Comparison of ENCODE assay signal across 16 cellular contexts in genomic region chr2:27097341-27097740, GRCh38. TPM values are rescaled to one million over a fixed set of nuclear protein-coding genes. Genes with fewer than 3 reads are reported as not detected.
DNase-seq lines count a peak whose midpoint lies in the region; ATAC-seq lines count a peak whose summit lies in the region.
"Had no signal": no experiment of that assay in that cellular context is flagged by ENCODE, and none has a peak within 500 bp of the region (broad histone marks: within the 10 kb centered on the region; RNA-seq: fewer than 3 reads in every experiment).

No MANE protein-coding gene starts in this region.

- no peak overlapping the region for H4K91ac ChIP-seq in neuronal stem cell (ENCODE audit: low read depth, low read length, poor library complexity)

- no peak overlapping the region for H2AFZ ChIP-seq in neuronal stem cell (ENCODE audit: low read length)
- H2AFZ ChIP-seq: GM23248 had no signal

- H3K4me3 ChIP-seq in iPS-15b (ENCODE audit: low read depth, low read length) (no peak overlapping the region), neuronal stem cell (ENCODE audit: low read length in 2 of 2) (no peak overlapping the region)
- H3K4me3 ChIP-seq: GM23248 had no signal

- H3K4me3 Mint-ChIP-seq in dendritic cell treated with granulocyte-macrophage colony-stimulating factor and Interleukin-4, amounts not matched to agents 40 ng/mL and 50 ng/mL, for 4 days = no peak overlapping the region
- H3K4me3 Mint-ChIP-seq: CD8-positive, alpha-beta T cell had no signal

- no peak overlapping the region for H3K4ac ChIP-seq in neuronal stem cell (ENCODE audit: low read length)

- no peak overlapping the region for H2BK5ac ChIP-seq in neuronal stem cell (ENCODE audit: low read length)

- no peak overlapping the region for H4K8ac ChIP-seq in neuronal stem cell (ENCODE audit: low read depth, low read length)

- WGBS in neuronal stem cell (ENCODE audit: extremely low coverage in 2 of 2, insufficient read length in 2 of 2, insufficient replicate concordance in 1 of 2), 2 donors = no CpG with 5 or more reads among the region's 14 CpGs

- peak overlapping the region; percentile 26 for H3K9ac ChIP-seq in iPS-15b (ENCODE audit: low read depth, low read length)
- no peak overlapping the region for H3K9ac ChIP-seq in neuronal stem cell (ENCODE audit: low read depth, low read length, poor library complexity)
- H3K9ac ChIP-seq: GM23248 had no signal

- no peak overlapping the region for H3K27ac ChIP-seq in neuronal stem cell (replicated peaks; ENCODE audit: low read length)
- H3K27ac ChIP-seq: GM23248 had no signal

- H3K27me3 ChIP-seq in iPS-15b (ENCODE audit: control insufficient read depth, insufficient read depth, low read length) (no peaks in the 10 kb centered on the region), neuronal stem cell (ENCODE audit: control insufficient read depth in 3 of 3, insufficient read depth in 3 of 3, low read depth in 1 of 3, low read length in 3 of 3) (peaks cover 0 to 2% (median 0%) of the 10 kb centered on the region in 3 experiments)

- no peak overlapping the region for H3K14ac ChIP-seq in neuronal stem cell (ENCODE audit: low read length)

- peaks cover 23% of the 10 kb centered on the region for H3K4me1 Mint-ChIP-seq in dendritic cell treated with granulocyte-macrophage colony-stimulating factor and Interleukin-4, amounts not matched to agents 40 ng/mL and 50 ng/mL, for 4 days (ENCODE audit: low read depth)

- intact Hi-C loops in dendritic cell treated with granulocyte-macrophage colony-stimulating factor and Interleukin-4, amounts not matched to agents 40 ng/mL and 50 ng/mL, for 4 days (cut with micrococcal nuclease) = loop anchor here (2.0 kb wide), 1 partner anchor 205 kb away; no protein-coding TSS in a partner anchor

- no peaks in the 10 kb centered on the region for H3K79me1 ChIP-seq in neuronal stem cell (ENCODE audit: low read depth, low read length)

- H3K9me3 Mint-ChIP-seq in dendritic cell treated with granulocyte-macrophage colony-stimulating factor and Interleukin-4, amounts not matched to agents 40 ng/mL and 50 ng/mL, for 4 days = no peaks in the 10 kb centered on the region
- H3K9me3 Mint-ChIP-seq: CD4-positive, CD25-positive, alpha-beta regulatory T cell; CD8-positive, alpha-beta T cell had no signal

- no peak overlapping the region for H2BK12ac ChIP-seq in neuronal stem cell (ENCODE audit: low read length)

- H3K4me2 ChIP-seq in neuronal stem cell (ENCODE audit: insufficient read depth, low read length, poor library complexity, severe bottlenecking) = no peak overlapping the region

- DNase-seq in neuronal stem cell (ENCODE audit: low spot score) = no peak
- DNase-seq in NCI-H524 treated with DMSO at 0.1 percent for 48 hours (lab: John Stamatoyannopoulos, UW) = no peak
- DNase-seq in KG1 (lab: John Stamatoyannopoulos, UW) = no peak
- DNase-seq: C1 segment of cervical spinal cord; Caco-2; CD4-positive, CD25-positive, alpha-beta regulatory T cell; CD8-positive, alpha-beta T cell; DMS153; DND-41; GM23248; H7; HCEC 1CT had no signal

- H2AK5ac ChIP-seq in neuronal stem cell (ENCODE audit: low read depth, low read length) = no peak overlapping the region

- H3K27me3 Mint-ChIP-seq in dendritic cell treated with granulocyte-macrophage colony-stimulating factor and Interleukin-4, amounts not matched to agents 40 ng/mL and 50 ng/mL, for 4 days = no peaks in the 10 kb centered on the region
- H3K27me3 Mint-ChIP-seq: CD4-positive, CD25-positive, alpha-beta regulatory T cell had no signal

- no peaks in the 10 kb centered on the region for H3K36me3 ChIP-seq in iPS-15b (ENCODE audit: control insufficient read depth, insufficient read depth, low read length)
- H3K36me3 ChIP-seq in neuronal stem cell (replicated peaks in 1 of 2; ENCODE audit: control insufficient read depth in 2 of 2, insufficient read depth in 2 of 2, low read length in 2 of 2) = peaks cover 0 to 1% of the 10 kb centered on the region in 2 donors

- H3K4me1 ChIP-seq in iPS-15b (ENCODE audit: control insufficient read depth, insufficient read depth, low read length) = no peaks in the 10 kb centered on the region
- H3K4me1 ChIP-seq in neuronal stem cell (ENCODE audit: control insufficient read depth in 2 of 2, insufficient read depth in 1 of 2, low read depth in 1 of 2, low read length in 2 of 2) = peaks cover 0 to 4% of the 10 kb centered on the region in 2 donors

- H3K36me3 Mint-ChIP-seq in dendritic cell treated with granulocyte-macrophage colony-stimulating factor and Interleukin-4, amounts not matched to agents 40 ng/mL and 50 ng/mL, for 4 days (ENCODE audit: low read depth) = no peaks in the 10 kb centered on the region

- H3K23ac ChIP-seq in neuronal stem cell (ENCODE audit: low read depth, low read length, poor library complexity) = peak overlapping the region; percentile 56

- H3K18ac ChIP-seq in neuronal stem cell (ENCODE audit: low read length) = no peak overlapping the region

- peak overlapping the region; percentile 97 for H3K27ac Mint-ChIP-seq in dendritic cell treated with granulocyte-macrophage colony-stimulating factor and Interleukin-4, amounts not matched to agents 40 ng/mL and 50 ng/mL, for 4 days
- H3K27ac Mint-ChIP-seq: CD4-positive, CD25-positive, alpha-beta regulatory T cell; CD8-positive, alpha-beta T cell had no signal

- H2BK15ac ChIP-seq in neuronal stem cell (ENCODE audit: low read length) = no peak overlapping the region

- H3K9me3 ChIP-seq in iPS-15b (ENCODE audit: control insufficient read depth, insufficient read depth, low read length) (no peaks in the 10 kb centered on the region), neuronal stem cell (replicated peaks in 1 of 2; ENCODE audit: control insufficient read depth in 2 of 2, insufficient read depth in 1 of 2, low read depth in 1 of 2, low read length in 2 of 2) (no peaks in the 10 kb centered on the region)
- H3K9me3 ChIP-seq: Caco-2 had no signal

- no peak for ATAC-seq in GM18498 (IDR thresholded peaks at IDR 0.05; ENCODE audit: unreplicated experiment)
- ATAC-seq: CD8-positive, alpha-beta T cell had no signal

- no peak overlapping the region for H2BK120ac ChIP-seq in neuronal stem cell (ENCODE audit: low read depth, low read length)

RNA-seq across cellular contexts. Expression of gene KHK, which starts 10.8 kb away (rescaled TPM):
- polyA plus RNA-seq in neuronal stem cell (2013, experiment 1 of 2) = 3.8 TPM
- 3.7 TPM for polyA plus RNA-seq in neuronal stem cell (2013, experiment 2 of 2)

RNA-seq across cellular contexts. Expression of gene EMILIN1, which starts 18.9 kb away (rescaled TPM):
- 3.0 TPM for polyA plus RNA-seq in neuronal stem cell (2013, experiment 1 of 2)
- polyA plus RNA-seq in neuronal stem cell (2013, experiment 2 of 2) = 2.9 TPM

RNA-seq across cellular contexts. Expression of gene CGREF1, which starts 21.6 kb away (rescaled TPM):
- polyA plus RNA-seq in neuronal stem cell (2013, experiment 1 of 2) = 4.3 TPM
- polyA plus RNA-seq in neuronal stem cell (2013, experiment 2 of 2) = 4.5 TPM

RNA-seq across cellular contexts. Expression of gene OST4, which starts 25.9 kb away (rescaled TPM):
- polyA plus RNA-seq in neuronal stem cell (2013, experiment 1 of 2) = 668 TPM
- polyA plus RNA-seq in neuronal stem cell (2013, experiment 2 of 2) = 664 TPM

RNA-seq across cellular contexts. Expression of gene ABHD1, which starts 26.3 kb away (rescaled TPM):
- polyA plus RNA-seq in neuronal stem cell (2013, experiment 1 of 2) = 0.36 TPM
- polyA plus RNA-seq in neuronal stem cell (2013, experiment 2 of 2) = 0.24 TPM
- polyA plus RNA-seq: BJ, GM23248 had no signal
